In the genomic region with DNA sequence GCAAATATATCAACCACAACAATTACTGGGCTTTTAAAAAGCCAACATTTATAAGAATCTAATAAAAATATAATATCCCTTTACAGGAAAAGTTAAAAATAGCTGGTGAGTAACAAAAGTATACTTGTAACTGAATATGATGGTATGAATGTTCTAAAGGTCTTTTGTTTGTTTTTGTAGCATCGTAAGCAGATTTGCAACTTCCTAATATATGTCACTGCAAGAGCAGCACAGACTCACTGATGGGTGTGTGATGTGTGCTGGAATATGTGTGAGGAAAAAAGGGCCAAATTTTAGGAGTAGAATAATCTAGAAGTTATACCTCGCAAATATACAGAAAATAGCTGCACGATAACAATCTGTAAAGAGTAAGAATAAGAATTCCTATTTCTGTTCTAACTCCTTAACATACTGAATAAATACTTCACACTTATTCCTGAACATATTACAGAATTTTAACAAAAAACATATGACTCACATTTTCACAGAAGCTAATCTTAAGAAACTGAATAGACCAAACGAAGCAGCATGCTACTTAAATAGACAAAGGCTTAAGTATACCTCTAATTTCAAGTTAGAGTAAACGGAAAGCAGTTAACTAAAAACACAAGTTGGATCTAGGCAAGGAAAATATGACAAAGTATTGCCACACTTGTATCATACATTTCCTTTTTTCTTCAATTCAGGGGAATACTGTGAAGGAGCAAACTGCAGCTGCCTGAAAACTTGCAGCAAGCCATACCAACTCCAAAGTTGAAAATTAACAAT, we compare ENCODE assay signal across 13 cellular contexts. TPM values are rescaled to one million over a fixed set of nuclear protein-coding genes. Genes with fewer than 3 reads are reported as not detected.
DNase-seq lines count a peak whose midpoint lies in the region; ATAC-seq and TF ChIP-seq lines count a peak whose summit lies in the region.
"Had no signal": no experiment of that assay in that cellular context is flagged by ENCODE, and none has a peak within 500 bp of the region (broad histone marks: within the 10 kb centered on the region; RNA-seq: fewer than 3 reads in every experiment).

No MANE protein-coding gene starts in this region.

- no peak overlapping the region for H3K56ac ChIP-seq in IMR-90 (ENCODE audit: extremely low read depth, insufficient read depth, low read length)

- H3K23ac ChIP-seq in IMR-90 (ENCODE audit: low read depth, low read length), result peak overlapping the region; percentile 40; the same call in 1 of the 2 replicates

- H3K9me3 Mint-ChIP-seq in type B pancreatic cell, result no peaks in the 10 kb centered on the region
- H3K9me3 Mint-ChIP-seq: effector memory CD8-positive, alpha-beta T cell had no signal

- CTCF ChIA-PET in IMR-90 (lab: Yijun Ruan, JAX), result interaction anchor here (0.9 kb wide), 1 partner anchor 11 kb away, joined by 4 read pairs; no protein-coding TSS in a partner anchor
- CTCF ChIA-PET in RWPE1 (lab: Yijun Ruan, JAX), result interaction anchor here (0.6 kb wide), 2 partner anchors 414 to 1522 kb away, joined by 3 to 7 read pairs; no protein-coding TSS in a partner anchor

- intact Hi-C loops in IMR-90 (cut with micrococcal nuclease), result no loop called here

- no peak overlapping the region for H2AK9ac ChIP-seq in IMR-90 (replicated peaks; ENCODE audit: low read depth, low read length, poor library complexity)

- peaks cover 3% of the 10 kb centered on the region for H3K36me3 Mint-ChIP-seq in type B pancreatic cell

- peak overlapping the region; percentile 82; the same call in 1 of the 2 replicates for H3K18ac ChIP-seq in IMR-90 (ENCODE audit: low read depth, low read length)

- H4K20me1 ChIP-seq in IMR-90 (ENCODE audit: insufficient read depth, low read length), result no peaks in the 10 kb centered on the region

- ATAC-seq in IMR-90 (ENCODE audit: low read depth), result peak; percentile 50
- no peak for ATAC-seq in HG03139 (IDR thresholded peaks at IDR 0.05; ENCODE audit: unreplicated experiment)
- ATAC-seq: effector memory CD8-positive, alpha-beta T cell had no signal

- no peak overlapping the region; the same call in 1 of the 2 replicates for H3K9ac ChIP-seq in IMR-90 (ENCODE audit: low read depth, low read length)

- H2AFZ ChIP-seq in IMR-90 (replicated peaks; ENCODE audit: low read length, poor library complexity), result no peak overlapping the region

- peak overlapping the region; percentile 75 for H3K4me2 ChIP-seq in IMR-90 (ENCODE audit: low read depth, low read length)

- TF ChIP-seq RAD21 in IMR-90 (IDR thresholded peaks at IDR 0.05; ENCODE audit: low read length), result no peak

- peaks cover 1% of the 10 kb centered on the region; the same call in 1 of the 2 replicates for H3K36me3 ChIP-seq in IMR-90 (ENCODE audit: control insufficient read depth, insufficient read depth, low read length)
- H3K36me3 ChIP-seq in right atrium auricular region, result no peaks in the 10 kb centered on the region
- H3K36me3 ChIP-seq: prostate gland had no signal

- H3K27ac ChIP-seq in IMR-90 (ENCODE audit: insufficient read depth, low read length) (no peak overlapping the region), caudate nucleus (ENCODE audit: low read depth, low read length) (peak overlapping the region; percentile 14), right atrium auricular region (peak overlapping the region; percentile 9 to 14), RWPE1 (no peak overlapping the region)
- H3K27ac ChIP-seq: prostate gland had no signal

- peak overlapping the region; percentile 26; the same call in 1 of the 2 replicates for H3K14ac ChIP-seq in IMR-90 (replicated peaks; ENCODE audit: low read depth, low read length)

- peak overlapping the region; percentile 74 for H3K27ac Mint-ChIP-seq in type B pancreatic cell
- H3K27ac Mint-ChIP-seq: effector memory CD8-positive, alpha-beta T cell had no signal

- no peak for TF ChIP-seq CTCF in IMR-90 (conservative IDR thresholded peaks at IDR 0.05; ENCODE audit: low read depth, low read length)
- TF ChIP-seq CTCF in right atrium auricular region (IDR thresholded peaks at IDR 0.05), result no peak
- TF ChIP-seq CTCF in type B pancreatic cell (conservative IDR thresholded peaks at IDR 0.05), result no peak
- no peak for TF ChIP-seq CTCF in RWPE1 (conservative IDR thresholded peaks at IDR 0.05; ENCODE audit: low read depth)

- H4K5ac ChIP-seq in IMR-90 (ENCODE audit: low read depth, low read length), result peak overlapping the region; percentile 36; the same call in 1 of the 2 replicates

- peak overlapping the region; percentile 73 for H2BK5ac ChIP-seq in IMR-90 (ENCODE audit: low read depth, low read length, poor library complexity, severe bottlenecking)

- H3K9me1 ChIP-seq in IMR-90 (ENCODE audit: insufficient read depth, low read length), result no peaks in the 10 kb centered on the region

- H2BK15ac ChIP-seq in IMR-90 (ENCODE audit: low read depth, low read length), result no peak overlapping the region

- peaks cover 0 to 11% of the 10 kb centered on the region in 2 experiments; a peak in 3 of 4 replicates for H3K79me1 ChIP-seq in IMR-90 (ENCODE audit: low read depth in 1 of 2, low read length in 2 of 2)

- H2BK120ac ChIP-seq in IMR-90 (ENCODE audit: low read depth, low read length), result peak overlapping the region; percentile 68

- peak overlapping the region; percentile 51 for H3K4me3 Mint-ChIP-seq in type B pancreatic cell
- H3K4me3 Mint-ChIP-seq: effector memory CD8-positive, alpha-beta T cell had no signal

- WGBS in IMR-90 (ENCODE audit: extremely low coverage in 2 of 2, insufficient read length in 1 of 2), 2 experiments, result no CpG with 5 or more reads among the region's 5 CpGs

- H3K4me3 ChIP-seq in IMR-90 (ENCODE audit: insufficient read depth, low read depth, low read length), result no peak overlapping the region
- H3K4me3 ChIP-seq in right atrium auricular region, result no peak overlapping the region
- H3K4me3 ChIP-seq: prostate gland, tibial nerve had no signal

- dilution Hi-C loops in IMR-90 (cut with HindIII; ENCODE audit: low sequenced_read_pairs, unreplicated experiment), result no loop called here

- TF ChIP-seq POLR2A in IMR-90 (IDR thresholded peaks at IDR 0.05; ENCODE audit: low read depth, low read length), result no peak

- no TSS peak for BruUV-seq in IMR-90 (replicated peaks; lab: Mats Ljungman, UMichigan)

- no peak overlapping the region; the same call in 1 of the 2 replicates for H3K4ac ChIP-seq in IMR-90 (ENCODE audit: low read depth, low read length)

- H2AK5ac ChIP-seq in IMR-90 (ENCODE audit: low read depth, low read length), result no peak overlapping the region

- H3K9me3 ChIP-seq in IMR-90 (ENCODE audit: control insufficient read depth, insufficient read depth, low read length), result no peaks in the 10 kb centered on the region
- H3K9me3 ChIP-seq in right atrium auricular region, result no peaks in the 10 kb centered on the region
- H3K9me3 ChIP-seq: prostate gland, tibial nerve had no signal

- DNase-seq in IMR-90 (peak; percentile 85), caudate nucleus (lab: John Stamatoyannopoulos, UW) (no peak), right atrium auricular region (ENCODE audit: low spot score) (no peak), type B pancreatic cell (ENCODE audit: extremely low spot score, unreplicated experiment) (no peak), RWPE1 (ENCODE audit: low spot score) (no peak), DMS79 treated with DMSO at 0.1 percent for 48 hours (lab: John Stamatoyannopoulos, UW) (no peak), islet precursor cell (no peak)
- DNase-seq: activated effector memory CD4-positive, alpha-beta T cell treated with anti-CD3 and anti-CD28 coated beads, Interleukin-2, amount 50 U/mL, for 16 hours; effector memory CD8-positive, alpha-beta T cell; left cardiac atrium had no signal

- POLR2A ChIA-PET in IMR-90 (lab: Charles Lee; ENCODE audit: unreplicated experiment), result interaction anchor here (1.1 kb wide), 1 partner anchor 10 kb away, joined by 3 read pairs; the partner anchor contains the start of gene ETV1
- POLR2A ChIA-PET in RWPE1 (lab: Yijun Ruan, JAX; ENCODE audit: low non-redundant PET), result no interaction called here

- H3K27me3 ChIP-seq in IMR-90 (ENCODE audit: control insufficient read depth, insufficient read depth, low read length), result no peaks in the 10 kb centered on the region
- no peaks in the 10 kb centered on the region for H3K27me3 ChIP-seq in right atrium auricular region
- H3K27me3 ChIP-seq: tibial nerve had no signal

- peak overlapping the region; percentile 2 to 6; a peak in 1 of 4 replicates for H4K8ac ChIP-seq in IMR-90 (ENCODE audit: low read depth in 2 of 2, low read length in 2 of 2)

- no peak overlapping the region for H4K91ac ChIP-seq in IMR-90 (ENCODE audit: insufficient read depth, low read depth, low read length)

- in situ Hi-C loops in IMR-90 (cut with MboI; ENCODE audit: low sequenced_read_pairs), result loop anchor here (5.0 to 25.0 kb wide), 2 partner anchors 58 to 1318 kb away; no protein-coding TSS in a partner anchor

- peaks cover 24% of the 10 kb centered on the region for H3K4me1 Mint-ChIP-seq in type B pancreatic cell (ENCODE audit: unreplicated experiment)

- peak overlapping the region; percentile 78; the same call in 1 of the 2 replicates for H2BK20ac ChIP-seq in IMR-90 (ENCODE audit: low read depth, low read length)

- H3K27me3 Mint-ChIP-seq in type B pancreatic cell, result no peaks in the 10 kb centered on the region

- H3K4me1 ChIP-seq in IMR-90 (ENCODE audit: control insufficient read depth, insufficient read depth, low read length) (peaks cover 6% of the 10 kb centered on the region), right atrium auricular region (peaks cover 0 to 28% of the 10 kb centered on the region in 2 donors)
- H3K4me1 ChIP-seq: prostate gland had no signal

TF ChIP-seq in IMR-90, 13 proteins besides CTCF, POLR2A, EP300 and RAD21:
- TF ChIP-seq RFX5 (IDR thresholded peaks at IDR 0.05; ENCODE audit: low read depth, low read length) (no peak), BHLHE40 (IDR thresholded peaks at IDR 0.05; ENCODE audit: low read depth, low read length) (no peak), MAFK (IDR thresholded peaks at IDR 0.05; ENCODE audit: low read depth, low read length) (peak; percentile 69), CEBPB (IDR thresholded peaks at IDR 0.05; ENCODE audit: low read depth, low read length) (peak; percentile 63)

RNA-seq across cellular contexts. Expression of gene ETV1, which starts 9.6 kb away (rescaled TPM):
- 17.2 and 21.1 TPM in 2 replicates for total RNA-seq in IMR-90 (2012; rRNA removed)
- polyA plus RNA-seq in IMR-90 (2012; rRNA removed), result 8.6 and 11.9 TPM in 2 replicates
- polyA plus RNA-seq in IMR-90 (2012; cell fraction: cytosol; rRNA removed), result 3.8 and 7.2 TPM in 2 replicates
- polyA plus RNA-seq in IMR-90 (2012; cell fraction: nucleus; rRNA removed; ENCODE audit: low replicate concordance), result 7.0 and 10.1 TPM in 2 replicates
- total RNA-seq in right atrium auricular region, result 10 to 100 TPM; 27.7 to 58.4 TPM
- 15.4 and 35.6 TPM in 2 replicates for total RNA-seq in type B pancreatic cell (ENCODE audit: low replicate concordance)

Comparison
In these comparisons a context has a peak if more than half of its experiments do, and no peak if none do; other contexts are left out.
1. H3K27ac ChIP-seq: peak in caudate nucleus (single experiment) and right atrium auricular region (2 of 2); none in IMR-90 (single experiment) and RWPE1 (single experiment).